Comparison of ENCODE assay signal across 22 cellular contexts in genomic region chr17:35104844-35105450, GRCh38. TPM values are rescaled to one million over a fixed set of nuclear protein-coding genes. Genes with fewer than 3 reads are reported as not detected.
DNase-seq lines count a peak whose midpoint lies in the region; ATAC-seq, FAIRE-seq and TF ChIP-seq lines count a peak whose summit lies in the region.
"Had no signal": no experiment of that assay in that cellular context is flagged by ENCODE, and none has a peak within 500 bp of the region (broad histone marks: within the 10 kb centered on the region; RNA-seq: fewer than 3 reads in every experiment).

No MANE protein-coding gene starts in this region.

- no peak overlapping the region for H3K4me2 ChIP-seq in HepG2 (ENCODE audit: low read depth, low read length)

- no peak for ATAC-seq in activated CD8-positive, alpha-beta T cell treated with anti-CD3 and anti-CD28 coated beads for 36 hours
- ATAC-seq in activated CD8-positive, alpha-beta T cell treated with anti-CD3 and anti-CD28 coated beads, Interleukin-2, amount 10 ng/mL, durations not matched to agents 7 days and 5 days: no peak
- ATAC-seq in HepG2 (no peak), right lobe of liver (no peak), foreskin keratinocyte (peak; percentile 26), HG03460 (IDR thresholded peaks at IDR 0.05; ENCODE audit: unreplicated experiment) (no peak)
- ATAC-seq: CD8-positive, alpha-beta T cell had no signal

- peaks cover 4 to 34% of the 10 kb centered on the region in 2 experiments; a peak in 4 of 5 replicates for H3K36me3 ChIP-seq in HepG2 (replicated peaks in 1 of 2; ENCODE audit: control insufficient read depth in 1 of 2, insufficient read depth in 2 of 2, low read length in 2 of 2)
- H3K36me3 ChIP-seq in right lobe of liver: peaks cover 0 to 10% (median 2%) of the 10 kb centered on the region in 4 donors

- FAIRE-seq in HepG2 (lab: Jason Lieb, UNC): no peak
- FAIRE-seq: D721Med, GM12892 had no signal

- no TSS peak for BruUV-seq in HepG2 (replicated peaks; lab: Mats Ljungman, UMichigan)

- H3K4me1 Mint-ChIP-seq in activated CD8-positive, alpha-beta T cell treated with anti-CD3 and anti-CD28 coated beads for 36 hours (ENCODE audit: low read depth): peaks cover 6% of the 10 kb centered on the region
- H3K4me1 Mint-ChIP-seq in activated CD8-positive, alpha-beta T cell treated with anti-CD3 and anti-CD28 coated beads, Interleukin-2, amount 10 ng/mL, durations not matched to agents 7 days and 5 days (ENCODE audit: low read depth): no peaks in the 10 kb centered on the region
- H3K4me1 Mint-ChIP-seq: H9 had no signal

- no peak for TF ChIP-seq EP300 in HepG2 (IDR thresholded peaks at IDR 0.05; ENCODE audit: low read depth in 2 of 2, low read length in 2 of 2)
- no peak for TF ChIP-seq EP300 in HepG2 (CRISPR knock-in tag; IDR thresholded peaks at IDR 0.05; ENCODE audit: borderline replicate concordance)

- H3K4me3 Mint-ChIP-seq in activated CD8-positive, alpha-beta T cell treated with anti-CD3 and anti-CD28 coated beads for 36 hours: no peak overlapping the region
- no peak overlapping the region for H3K4me3 Mint-ChIP-seq in activated CD8-positive, alpha-beta T cell treated with anti-CD3 and anti-CD28 coated beads, Interleukin-2, amount 10 ng/mL, durations not matched to agents 7 days and 5 days
- H3K4me3 Mint-ChIP-seq: CD14-positive monocyte; CD8-positive, alpha-beta T cell; H9 had no signal

- POLR2A ChIA-PET in activated CD8-positive, alpha-beta T cell treated with anti-CD3 and anti-CD28 coated beads for 36 hours (lab: Charles Lee): interaction anchor here (0.9 kb wide), 1 partner anchor 91 kb away, joined by 3 read pairs; no protein-coding TSS in a partner anchor
- POLR2A ChIA-PET in activated CD8-positive, alpha-beta T cell treated with anti-CD3 and anti-CD28 coated beads, Interleukin-2, amount 10 ng/mL, durations not matched to agents 7 days and 5 days (lab: Charles Lee): no interaction called here
- POLR2A ChIA-PET in HepG2 (lab: Yijun Ruan, JAX): no interaction called here

- H3K27ac ChIP-seq in HepG2 (ENCODE audit: extremely low read length, insufficient read depth, low read length): no peak overlapping the region
- no peak overlapping the region for H3K27ac ChIP-seq in right lobe of liver
- no peak overlapping the region for H3K27ac ChIP-seq in foreskin keratinocyte
- H3K27ac ChIP-seq: 22Rv1 had no signal

- H3K4me3 ChIP-seq in HepG2 (replicated peaks in 1 of 3; ENCODE audit: insufficient read depth in 1 of 3, low read depth in 2 of 3, low read length in 3 of 3) (no peak overlapping the region), right lobe of liver (no peak overlapping the region)

- no peaks in the 10 kb centered on the region for H3K9me3 Mint-ChIP-seq in activated CD8-positive, alpha-beta T cell treated with anti-CD3 and anti-CD28 coated beads for 36 hours
- H3K9me3 Mint-ChIP-seq in activated CD8-positive, alpha-beta T cell treated with anti-CD3 and anti-CD28 coated beads, Interleukin-2, amount 10 ng/mL, durations not matched to agents 7 days and 5 days (ENCODE audit: insufficient read depth): no peaks in the 10 kb centered on the region
- H3K9me3 Mint-ChIP-seq: CD8-positive, alpha-beta T cell; H9 had no signal

- H4K20me1 ChIP-seq in HepG2 (ENCODE audit: insufficient read depth, low read length): no peaks in the 10 kb centered on the region

- CTCF ChIA-PET in activated CD8-positive, alpha-beta T cell treated with anti-CD3 and anti-CD28 coated beads for 36 hours (lab: Charles Lee): interaction anchor here (3.1 kb wide), 1 partner anchor 14 kb away, joined by 12 read pairs; no protein-coding TSS in a partner anchor
- CTCF ChIA-PET in activated CD8-positive, alpha-beta T cell treated with anti-CD3 and anti-CD28 coated beads, Interleukin-2, amount 10 ng/mL, durations not matched to agents 7 days and 5 days (lab: Charles Lee): interaction anchor here (2.2 kb wide), 1 partner anchor 14 kb away, joined by 12 read pairs; the partner anchor contains the start of gene RAD51D
- CTCF ChIA-PET in HepG2 (lab: Yijun Ruan, JAX; ENCODE audit: low intra/inter-chr PET ratio, low total read pairs): no interaction called here

- in situ Hi-C loops in HepG2 (cut with HindIII; ENCODE audit: extremely low pct_ligation_motif_present, low pct_unique_long_range_greater_than_20kb): loop anchor here (25.0 kb wide), 1 partner anchor 518 kb away; the partner anchor contains the start of gene TMEM132E

- H2AFZ ChIP-seq in HepG2 (ENCODE audit: low read length): no peak overlapping the region

- 93% methylated on average over 5 of the region's 5 CpGs for WGBS in HepG2 (ENCODE audit: low lambda C conversion rate)
- 100% methylated on average over 4 of the region's 5 CpGs for WGBS in right lobe of liver (ENCODE audit: insufficient coverage, low coverage, low lambda C conversion rate, missing lambda C conversion rate)

- H3K27me3 ChIP-seq in HepG2 (ENCODE audit: control insufficient read depth in 1 of 2, insufficient read depth in 2 of 2, low read length in 2 of 2) (no peaks in the 10 kb centered on the region), right lobe of liver (no peaks in the 10 kb centered on the region), foreskin keratinocyte (no peaks in the 10 kb centered on the region)

- no peaks in the 10 kb centered on the region for H3K27me3 Mint-ChIP-seq in activated CD8-positive, alpha-beta T cell treated with anti-CD3 and anti-CD28 coated beads for 36 hours
- H3K27me3 Mint-ChIP-seq in activated CD8-positive, alpha-beta T cell treated with anti-CD3 and anti-CD28 coated beads, Interleukin-2, amount 10 ng/mL, durations not matched to agents 7 days and 5 days (ENCODE audit: low read depth): no peaks in the 10 kb centered on the region

- no peak for TF ChIP-seq POLR2A in HepG2 (IDR thresholded peaks at IDR 0.05; ENCODE audit: insufficient read depth in 1 of 2, low read depth in 2 of 2, low read length in 2 of 2)
- TF ChIP-seq POLR2A in right lobe of liver (IDR thresholded peaks at IDR 0.05): no peak

- no peaks in the 10 kb centered on the region for H3K79me2 ChIP-seq in HepG2 (ENCODE audit: insufficient read depth, low read length)

- no peaks in the 10 kb centered on the region for H3K9me3 ChIP-seq in HepG2 (ENCODE audit: low read length)
- H3K9me3 ChIP-seq in right lobe of liver: no peaks in the 10 kb centered on the region

- intact Hi-C loops in activated CD8-positive, alpha-beta T cell treated with anti-CD3 and anti-CD28 coated beads for 36 hours (cut with micrococcal nuclease): loop anchor here (5.0 kb wide), 1 partner anchor 108 kb away; no protein-coding TSS in a partner anchor
- intact Hi-C loops in HepG2 (cut with micrococcal nuclease; ENCODE audit: unreplicated experiment) (no loop called here), right lobe of liver (cut with DNase I) (no loop called here)

- TF ChIP-seq RAD21 in HepG2 (CRISPR knock-in tag; IDR thresholded peaks at IDR 0.05): no peak

- peak overlapping the region; percentile 9 for H3K27ac Mint-ChIP-seq in activated CD8-positive, alpha-beta T cell treated with anti-CD3 and anti-CD28 coated beads for 36 hours
- H3K27ac Mint-ChIP-seq in activated CD8-positive, alpha-beta T cell treated with anti-CD3 and anti-CD28 coated beads, Interleukin-2, amount 10 ng/mL, durations not matched to agents 7 days and 5 days: no peak overlapping the region
- H3K27ac Mint-ChIP-seq: CD14-positive monocyte; CD8-positive, alpha-beta T cell had no signal

- DNase-seq in activated CD8-positive, alpha-beta T cell treated with anti-CD3 and anti-CD28 coated beads for 36 hours: no peak
- no peak for DNase-seq in activated CD8-positive, alpha-beta T cell treated with anti-CD3 and anti-CD28 coated beads, Interleukin-2, amount 10 ng/mL, durations not matched to agents 7 days and 5 days
- no peak for DNase-seq in HepG2 (ENCODE audit: low spot score)
- no peak for DNase-seq in right lobe of liver
- peak in 1 of 2 donors; percentile 44 for DNase-seq in foreskin keratinocyte
- DNase-seq in NCI-H2227 treated with DMSO at 0.1 percent for 48 hours (lab: John Stamatoyannopoulos, UW): no peak
- no peak for DNase-seq in NCI-H226
- DNase-seq: CD8-positive, alpha-beta T cell; COR-L47; DMS153; DND-41; GDM1; GOT3; H9 had no signal

- H3K36me3 Mint-ChIP-seq in activated CD8-positive, alpha-beta T cell treated with anti-CD3 and anti-CD28 coated beads for 36 hours (ENCODE audit: low read depth): peaks cover 42% of the 10 kb centered on the region
- peaks cover 44% of the 10 kb centered on the region for H3K36me3 Mint-ChIP-seq in activated CD8-positive, alpha-beta T cell treated with anti-CD3 and anti-CD28 coated beads, Interleukin-2, amount 10 ng/mL, durations not matched to agents 7 days and 5 days (ENCODE audit: low read depth)

- H3K9ac ChIP-seq in HepG2 (ENCODE audit: insufficient read depth, low read depth, low read length): no peak overlapping the region

- TF ChIP-seq CTCF in activated CD8-positive, alpha-beta T cell treated with anti-CD3 and anti-CD28 coated beads for 36 hours (IDR thresholded peaks at IDR 0.05): no peak
- TF ChIP-seq CTCF in HepG2 (CRISPR knock-in tag; IDR thresholded peaks at IDR 0.05) (no peak), right lobe of liver (IDR thresholded peaks at IDR 0.05) (no peak), foreskin keratinocyte (conservative IDR thresholded peaks at IDR 0.05) (no peak)

- H3K4me1 ChIP-seq in HepG2 (ENCODE audit: insufficient read depth, low read length) (no peaks in the 10 kb centered on the region), right lobe of liver (no peaks in the 10 kb centered on the region), foreskin keratinocyte (no peaks in the 10 kb centered on the region)

RNA-seq across cellular contexts. Expression of gene RAD51D, which starts 14.7 kb away (rescaled TPM):
- total RNA-seq in activated CD8-positive, alpha-beta T cell treated with anti-CD3 and anti-CD28 coated beads for 36 hours: 10 to 100 TPM; 32.4 to 36.2 TPM
- 10 to 100 TPM; 32.1 to 33.6 TPM for total RNA-seq in activated CD8-positive, alpha-beta T cell treated with anti-CD3 and anti-CD28 coated beads, Interleukin-2, amount 10 ng/mL, durations not matched to agents 7 days and 5 days
- total RNA-seq in HepG2 (2016; rRNA removed; fragmentation: Illumina TruSeq; extraction: Trizol) (12.9 and 13.1 TPM in 2 replicates), right lobe of liver (1 to 10 TPM; 3.9 to 5.5 (median 4.3) TPM), foreskin keratinocyte (9.6 and 11.0 TPM in 2 replicates)
- 4.8 and 5.6 TPM in 2 replicates for total RNA-seq in HepG2 (2016; cell fraction: cytosol; rRNA removed; fragmentation: Illumina TruSeq; extraction: Trizol; ENCODE audit: low read depth)
- 11.5 and 13.5 TPM in 2 replicates for total RNA-seq in HepG2 (2016; cell fraction: insoluble cytoplasmic fraction; rRNA removed; fragmentation: Illumina TruSeq; extraction: Trizol)
- 11.5 and 14.1 TPM in 2 replicates for total RNA-seq in HepG2 (2016; cell fraction: membrane; rRNA removed; fragmentation: Illumina TruSeq; extraction: Trizol)
- 9.5 and 12.9 TPM in 2 replicates for total RNA-seq in HepG2 (2016; cell fraction: nucleus; rRNA removed; fragmentation: Illumina TruSeq; extraction: Trizol)
- polyA plus RNA-seq in HepG2 (2011; rRNA removed) (6.4 and 6.7 TPM in 2 replicates), foreskin keratinocyte (5.8 and 7.2 TPM in 2 replicates)
- 5.1 and 5.5 TPM in 2 replicates for polyA plus RNA-seq in HepG2 (2011; cell fraction: cytosol; rRNA removed)
- polyA plus RNA-seq in HepG2 (2011; cell fraction: nucleus; rRNA removed): 8.3 and 8.6 TPM in 2 replicates
- polyA plus RNA-seq in HepG2 (2012): 3.8 and 4.0 TPM in 2 replicates
- 5.2 and 6.5 TPM in 2 replicates for polyA plus RNA-seq in HepG2 (2016; cell fraction: cytosol; fragmentation: Illumina TruSeq; extraction: Trizol; ENCODE audit: low read depth)
- 11.4 and 12.4 TPM in 2 replicates for polyA plus RNA-seq in HepG2 (2016; cell fraction: insoluble cytoplasmic fraction; fragmentation: Illumina TruSeq; extraction: Trizol; ENCODE audit: low read depth)
- polyA plus RNA-seq in HepG2 (2016; cell fraction: membrane; fragmentation: Illumina TruSeq; extraction: Trizol; ENCODE audit: low read depth): 9.0 and 10.6 TPM in 2 replicates
- polyA plus RNA-seq in HepG2 (2016; cell fraction: nucleus; fragmentation: Illumina TruSeq; extraction: Trizol; ENCODE audit: insufficient read depth, low read depth): 14.0 and 15.4 TPM in 2 replicates
- 15.5 and 26.7 TPM in 2 replicates for polyA minus RNA-seq in HepG2 (2011; rRNA and poly(A)+ RNA removed; ENCODE audit: low replicate concordance)
- 1.9 and 2.8 TPM in 2 replicates for polyA minus RNA-seq in HepG2 (2011; cell fraction: cytosol; rRNA and poly(A)+ RNA removed)
- polyA minus RNA-seq in HepG2 (2011; cell fraction: nucleus; rRNA and poly(A)+ RNA removed): 8.6 and 18.0 TPM in 2 replicates

RNA-seq across cellular contexts. Expression of gene FNDC8, which starts 16.5 kb away (rescaled TPM):
- total RNA-seq in activated CD8-positive, alpha-beta T cell treated with anti-CD3 and anti-CD28 coated beads for 36 hours: not detected
- not detected for total RNA-seq in activated CD8-positive, alpha-beta T cell treated with anti-CD3 and anti-CD28 coated beads, Interleukin-2, amount 10 ng/mL, durations not matched to agents 7 days and 5 days
- total RNA-seq in HepG2 (2016; rRNA removed; fragmentation: Illumina TruSeq; extraction: Trizol) (not detected in 2 replicates), right lobe of liver (not detected), foreskin keratinocyte (not detected in 2 replicates)
- not detected in 2 replicates for total RNA-seq in HepG2 (2016; cell fraction: cytosol; rRNA removed; fragmentation: Illumina TruSeq; extraction: Trizol; ENCODE audit: low read depth)
- not detected in 2 replicates for total RNA-seq in HepG2 (2016; cell fraction: insoluble cytoplasmic fraction; rRNA removed; fragmentation: Illumina TruSeq; extraction: Trizol)
- total RNA-seq in HepG2 (2016; cell fraction: membrane; rRNA removed; fragmentation: Illumina TruSeq; extraction: Trizol): not detected in 2 replicates
- total RNA-seq in HepG2 (2016; cell fraction: nucleus; rRNA removed; fragmentation: Illumina TruSeq; extraction: Trizol): not detected in 2 replicates
- polyA plus RNA-seq in HepG2 (2011; rRNA removed) (not detected in 2 replicates), foreskin keratinocyte (not detected in 2 replicates)
- polyA plus RNA-seq in HepG2 (2011; cell fraction: cytosol; rRNA removed): not detected in 2 replicates
- polyA plus RNA-seq in HepG2 (2011; cell fraction: nucleus; rRNA removed): not detected in 2 replicates
- polyA plus RNA-seq in HepG2 (2012): not detected in 2 replicates
- not detected in 2 replicates for polyA plus RNA-seq in HepG2 (2016; cell fraction: cytosol; fragmentation: Illumina TruSeq; extraction: Trizol; ENCODE audit: low read depth)
- not detected in 2 replicates for polyA plus RNA-seq in HepG2 (2016; cell fraction: insoluble cytoplasmic fraction; fragmentation: Illumina TruSeq; extraction: Trizol; ENCODE audit: low read depth)
- polyA plus RNA-seq in HepG2 (2016; cell fraction: membrane; fragmentation: Illumina TruSeq; extraction: Trizol; ENCODE audit: low read depth): not detected in 2 replicates
- polyA plus RNA-seq in HepG2 (2016; cell fraction: nucleus; fragmentation: Illumina TruSeq; extraction: Trizol; ENCODE audit: insufficient read depth, low read depth): not detected in 2 replicates
- not detected in 2 replicates for polyA minus RNA-seq in HepG2 (2011; rRNA and poly(A)+ RNA removed; ENCODE audit: low replicate concordance)
- not detected in 2 replicates for polyA minus RNA-seq in HepG2 (2011; cell fraction: cytosol; rRNA and poly(A)+ RNA removed)
- polyA minus RNA-seq in HepG2 (2011; cell fraction: nucleus; rRNA and poly(A)+ RNA removed): not detected in 2 replicates
- total RNA-seq: A673; CD8-positive, alpha-beta T cell; H9; HT-29 had no signal
- polyA plus RNA-seq: BJ, CD14-positive monocyte had no signal

RNA-seq across cellular contexts. Expression of gene NLE1, which starts 37.2 kb away (rescaled TPM):
- 10 to 100 TPM; 49.1 to 49.8 TPM for total RNA-seq in activated CD8-positive, alpha-beta T cell treated with anti-CD3 and anti-CD28 coated beads for 36 hours
- total RNA-seq in activated CD8-positive, alpha-beta T cell treated with anti-CD3 and anti-CD28 coated beads, Interleukin-2, amount 10 ng/mL, durations not matched to agents 7 days and 5 days: 10 to 100 TPM; 22.1 to 23.3 TPM
- 34.5 and 35.5 TPM in 2 replicates for total RNA-seq in HepG2 (2016; rRNA removed; fragmentation: Illumina TruSeq; extraction: Trizol)
- 12.2 and 15.9 TPM in 2 replicates for total RNA-seq in HepG2 (2016; cell fraction: cytosol; rRNA removed; fragmentation: Illumina TruSeq; extraction: Trizol; ENCODE audit: low read depth)
- total RNA-seq in HepG2 (2016; cell fraction: insoluble cytoplasmic fraction; rRNA removed; fragmentation: Illumina TruSeq; extraction: Trizol): 34.4 and 35.7 TPM in 2 replicates
- 33.9 and 34.0 TPM in 2 replicates for total RNA-seq in HepG2 (2016; cell fraction: membrane; rRNA removed; fragmentation: Illumina TruSeq; extraction: Trizol)
- 26.0 and 29.5 TPM in 2 replicates for total RNA-seq in HepG2 (2016; cell fraction: nucleus; rRNA removed; fragmentation: Illumina TruSeq; extraction: Trizol)
- polyA plus RNA-seq in HepG2 (2011; rRNA removed): 20.3 and 21.4 TPM in 2 replicates
- polyA plus RNA-seq in HepG2 (2011; cell fraction: cytosol; rRNA removed): 19.2 and 31.0 TPM in 2 replicates
- polyA plus RNA-seq in HepG2 (2011; cell fraction: nucleus; rRNA removed): 35.5 and 44.1 TPM in 2 replicates
- polyA plus RNA-seq in HepG2 (2012): 14.4 and 16.4 TPM in 2 replicates
- 15.8 and 16.0 TPM in 2 replicates for polyA plus RNA-seq in HepG2 (2016; cell fraction: cytosol; fragmentation: Illumina TruSeq; extraction: Trizol; ENCODE audit: low read depth)
- polyA plus RNA-seq in HepG2 (2016; cell fraction: insoluble cytoplasmic fraction; fragmentation: Illumina TruSeq; extraction: Trizol; ENCODE audit: low read depth): 26.7 and 34.4 TPM in 2 replicates
- polyA plus RNA-seq in HepG2 (2016; cell fraction: membrane; fragmentation: Illumina TruSeq; extraction: Trizol; ENCODE audit: low read depth): 26.4 and 28.3 TPM in 2 replicates
- polyA plus RNA-seq in HepG2 (2016; cell fraction: nucleus; fragmentation: Illumina TruSeq; extraction: Trizol; ENCODE audit: insufficient read depth, low read depth): 31.3 and 31.9 TPM in 2 replicates
- 41.5 and 66.5 TPM in 2 replicates for polyA minus RNA-seq in HepG2 (2011; rRNA and poly(A)+ RNA removed; ENCODE audit: low replicate concordance)
- 15.8 and 17.7 TPM in 2 replicates for polyA minus RNA-seq in HepG2 (2011; cell fraction: cytosol; rRNA and poly(A)+ RNA removed)
- polyA minus RNA-seq in HepG2 (2011; cell fraction: nucleus; rRNA and poly(A)+ RNA removed): 23.1 and 26.3 TPM in 2 replicates
- total RNA-seq in right lobe of liver: 10 to 100 TPM in 1 of 6 experiments, 1 to 10 TPM in 5; 4.9 to 12.3 (median 5.9) TPM
- 28.1 and 29.7 TPM in 2 replicates for total RNA-seq in foreskin keratinocyte
- polyA plus RNA-seq in foreskin keratinocyte: 33.1 and 34.5 TPM in 2 replicates

RNA-seq across cellular contexts. Expression of gene RFFL, which starts 41.4 kb away (rescaled TPM):
- 10 to 100 TPM; 11.3 to 12.0 TPM for total RNA-seq in activated CD8-positive, alpha-beta T cell treated with anti-CD3 and anti-CD28 coated beads for 36 hours
- total RNA-seq in activated CD8-positive, alpha-beta T cell treated with anti-CD3 and anti-CD28 coated beads, Interleukin-2, amount 10 ng/mL, durations not matched to agents 7 days and 5 days: 10 to 100 TPM; 26.4 to 29.1 TPM
- total RNA-seq in HepG2 (2016; rRNA removed; fragmentation: Illumina TruSeq; extraction: Trizol): 24.3 and 36.7 TPM in 2 replicates
- 11.0 and 13.7 TPM in 2 replicates for total RNA-seq in HepG2 (2016; cell fraction: cytosol; rRNA removed; fragmentation: Illumina TruSeq; extraction: Trizol; ENCODE audit: low read depth)
- 22.7 and 31.6 TPM in 2 replicates for total RNA-seq in HepG2 (2016; cell fraction: insoluble cytoplasmic fraction; rRNA removed; fragmentation: Illumina TruSeq; extraction: Trizol)
- 39.1 and 40.3 TPM in 2 replicates for total RNA-seq in HepG2 (2016; cell fraction: membrane; rRNA removed; fragmentation: Illumina TruSeq; extraction: Trizol)
- total RNA-seq in HepG2 (2016; cell fraction: nucleus; rRNA removed; fragmentation: Illumina TruSeq; extraction: Trizol): 13.3 and 16.7 TPM in 2 replicates
- 45.0 and 48.6 TPM in 2 replicates for polyA plus RNA-seq in HepG2 (2011; rRNA removed)
- polyA plus RNA-seq in HepG2 (2011; cell fraction: cytosol; rRNA removed): 37.7 and 39.6 TPM in 2 replicates
- 15.8 and 19.4 TPM in 2 replicates for polyA plus RNA-seq in HepG2 (2011; cell fraction: nucleus; rRNA removed)
- 25.0 and 25.8 TPM in 2 replicates for polyA plus RNA-seq in HepG2 (2012)
- polyA plus RNA-seq in HepG2 (2016; cell fraction: cytosol; fragmentation: Illumina TruSeq; extraction: Trizol; ENCODE audit: low read depth): 11.2 and 16.3 TPM in 2 replicates
- polyA plus RNA-seq in HepG2 (2016; cell fraction: insoluble cytoplasmic fraction; fragmentation: Illumina TruSeq; extraction: Trizol; ENCODE audit: low read depth): 27.5 and 31.8 TPM in 2 replicates
- polyA plus RNA-seq in HepG2 (2016; cell fraction: membrane; fragmentation: Illumina TruSeq; extraction: Trizol; ENCODE audit: low read depth): 21.0 and 25.2 TPM in 2 replicates
- polyA plus RNA-seq in HepG2 (2016; cell fraction: nucleus; fragmentation: Illumina TruSeq; extraction: Trizol; ENCODE audit: insufficient read depth, low read depth): 21.9 and 23.1 TPM in 2 replicates
- 73.6 and 201 TPM in 2 replicates for polyA minus RNA-seq in HepG2 (2011; rRNA and poly(A)+ RNA removed; ENCODE audit: low replicate concordance)
- polyA minus RNA-seq in HepG2 (2011; cell fraction: cytosol; rRNA and poly(A)+ RNA removed): 42.6 and 53.0 TPM in 2 replicates
- 26.3 and 29.8 TPM in 2 replicates for polyA minus RNA-seq in HepG2 (2011; cell fraction: nucleus; rRNA and poly(A)+ RNA removed)
- 10 to 100 TPM; 29.0 to 39.0 (median 34.1) TPM for total RNA-seq in right lobe of liver
- 22.1 and 23.6 TPM in 2 replicates for total RNA-seq in foreskin keratinocyte
- 6.1 and 7.0 TPM in 2 replicates for polyA plus RNA-seq in foreskin keratinocyte

RNA-seq across cellular contexts. Expression of gene UNC45B, which starts 42.7 kb away (rescaled TPM):
- total RNA-seq in activated CD8-positive, alpha-beta T cell treated with anti-CD3 and anti-CD28 coated beads for 36 hours: under 1 TPM in 1 of 2 experiments, not detected in 1; 0.11 TPM
- total RNA-seq in activated CD8-positive, alpha-beta T cell treated with anti-CD3 and anti-CD28 coated beads, Interleukin-2, amount 10 ng/mL, durations not matched to agents 7 days and 5 days: not detected
- total RNA-seq in HepG2 (2016; rRNA removed; fragmentation: Illumina TruSeq; extraction: Trizol): not detected in 2 replicates
- not detected in 2 replicates for total RNA-seq in HepG2 (2016; cell fraction: cytosol; rRNA removed; fragmentation: Illumina TruSeq; extraction: Trizol; ENCODE audit: low read depth)
- 0.02 TPM in 1 of 2 replicates, not detected in the other for total RNA-seq in HepG2 (2016; cell fraction: insoluble cytoplasmic fraction; rRNA removed; fragmentation: Illumina TruSeq; extraction: Trizol)
- not detected in 2 replicates for total RNA-seq in HepG2 (2016; cell fraction: membrane; rRNA removed; fragmentation: Illumina TruSeq; extraction: Trizol)
- total RNA-seq in HepG2 (2016; cell fraction: nucleus; rRNA removed; fragmentation: Illumina TruSeq; extraction: Trizol): not detected in 2 replicates
- polyA plus RNA-seq in HepG2 (2011; rRNA removed): 0.01 TPM in 1 of 2 replicates, not detected in the other
- polyA plus RNA-seq in HepG2 (2011; cell fraction: cytosol; rRNA removed): not detected in 2 replicates
- polyA plus RNA-seq in HepG2 (2011; cell fraction: nucleus; rRNA removed): not detected in 2 replicates
- not detected in 2 replicates for polyA plus RNA-seq in HepG2 (2012)
- polyA plus RNA-seq in HepG2 (2016; cell fraction: cytosol; fragmentation: Illumina TruSeq; extraction: Trizol; ENCODE audit: low read depth): not detected in 2 replicates
- not detected in 2 replicates for polyA plus RNA-seq in HepG2 (2016; cell fraction: insoluble cytoplasmic fraction; fragmentation: Illumina TruSeq; extraction: Trizol; ENCODE audit: low read depth)
- polyA plus RNA-seq in HepG2 (2016; cell fraction: membrane; fragmentation: Illumina TruSeq; extraction: Trizol; ENCODE audit: low read depth): not detected in 2 replicates
- not detected in 2 replicates for polyA plus RNA-seq in HepG2 (2016; cell fraction: nucleus; fragmentation: Illumina TruSeq; extraction: Trizol; ENCODE audit: insufficient read depth, low read depth)
- 0.02 TPM in 1 of 2 replicates, not detected in the other for polyA minus RNA-seq in HepG2 (2011; rRNA and poly(A)+ RNA removed; ENCODE audit: low replicate concordance)
- not detected in 2 replicates for polyA minus RNA-seq in HepG2 (2011; cell fraction: cytosol; rRNA and poly(A)+ RNA removed)
- not detected in 2 replicates for polyA minus RNA-seq in HepG2 (2011; cell fraction: nucleus; rRNA and poly(A)+ RNA removed)
- under 1 TPM in 2 of 6 experiments, not detected in 4; 0.07 to 0.19 TPM for total RNA-seq in right lobe of liver
- not detected in 2 replicates for total RNA-seq in foreskin keratinocyte
- not detected in 2 replicates for polyA plus RNA-seq in foreskin keratinocyte
- total RNA-seq: A673, HT-29 had no signal
- polyA plus RNA-seq: BJ, CD14-positive monocyte had no signal
